8 cellular contexts compared by ENCODE assay signal in genomic region chr3:177905173-177905894, GRCh38.
DNase-seq lines count a peak whose midpoint lies in the region; ATAC-seq lines count a peak whose summit lies in the region.

No MANE protein-coding gene starts in this region.

- DNase-seq in GM04504 (ENCODE audit: low read depth) (peak; percentile 58), T47D (ENCODE audit: low read depth in 1 of 2, low spot score in 1 of 2) (peak; percentile 49 to 75), inferior parietal cortex (ENCODE audit: extremely low spot score) (peak; percentile 47), smooth muscle cell of the brain vasculature (ENCODE audit: low read depth, low spot score) (peak; percentile 39), NCI-H1417 treated with DMSO at 0.1 percent for 48 hours (lab: John Stamatoyannopoulos, UW) (no peak), DMS53 treated with DMSO at 0.1 percent for 48 hours (lab: John Stamatoyannopoulos, UW; ENCODE audit: unreplicated experiment) (no peak)

- ATAC-seq in GM21390 (IDR thresholded peaks at IDR 0.05; ENCODE audit: unreplicated experiment) (no peak), GM18870 (IDR thresholded peaks at IDR 0.05; ENCODE audit: unreplicated experiment) (no peak)

- in situ Hi-C loops in T47D (cut with HindIII; ENCODE audit: low pct_unique_long_range_greater_than_20kb, low sequenced_read_pairs), result no loop called here

Comparison
In these comparisons a context has a peak if more than half of its experiments do, and no peak if none do; other contexts are left out.
1. DNase-seq: peak in GM04504 (single experiment), T47D (2 of 2), inferior parietal cortex (single experiment) and smooth muscle cell of the brain vasculature (single experiment); none in NCI-H1417 treated with DMSO at 0.1 percent for 48 hours (single experiment) and DMS53 treated with DMSO at 0.1 percent for 48 hours (single experiment).